8 cellular contexts compared by ENCODE assay signal in the genomic region with DNA sequence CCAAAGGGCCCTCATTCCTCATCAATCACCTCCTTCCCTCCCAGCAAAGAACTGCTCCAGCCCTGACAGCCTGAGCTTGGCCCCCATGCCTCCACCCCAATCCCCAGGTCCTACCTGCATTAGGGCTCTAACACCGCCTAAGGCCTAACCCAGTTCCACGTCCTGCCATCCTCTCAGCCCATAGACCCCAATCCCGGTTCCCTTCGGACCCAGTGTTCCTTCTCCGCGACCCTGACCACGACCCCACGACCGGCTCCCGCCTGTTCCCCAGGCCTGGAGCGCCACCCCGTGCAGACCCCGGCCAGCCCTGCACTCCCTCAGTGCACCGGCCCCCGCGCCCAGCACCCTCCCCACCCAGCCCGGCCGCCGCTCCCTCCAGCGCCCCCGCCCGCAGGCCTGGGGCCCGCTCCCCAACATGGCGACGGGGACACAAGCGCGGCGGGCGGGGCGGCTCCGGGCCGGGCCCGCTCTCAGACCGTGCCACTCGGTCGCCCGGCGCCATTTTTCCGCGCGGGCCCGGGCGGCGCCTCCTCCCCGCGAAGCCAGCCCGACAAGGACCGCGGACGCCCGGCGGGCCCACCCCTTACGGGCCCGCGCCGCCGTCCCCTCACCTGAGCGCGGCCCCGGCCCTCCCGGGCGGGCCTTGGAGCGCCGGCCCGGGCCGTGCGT. TPM values are rescaled to one million over a fixed set of nuclear protein-coding genes. Genes with fewer than 3 reads are reported as not detected.
A peak's percentile ranks its signal among the peaks of the same experiment; 100 is the strongest.
DNase-seq lines count a peak whose midpoint lies in the region; ATAC-seq and TF ChIP-seq lines count a peak whose summit lies in the region.

No MANE protein-coding gene starts in this region.

- peak; percentile 49 for TF ChIP-seq POLR2A in GM15510 (IDR thresholded peaks at IDR 0.05; ENCODE audit: borderline replicate concordance, extremely low read depth, insufficient read length)

- DNase-seq in NCI-H1417 treated with DMSO at 0.1 percent for 48 hours (lab: John Stamatoyannopoulos, UW): peak; percentile 16
- DNase-seq in activated CD4-positive, CD25-positive, alpha-beta regulatory T cell treated with anti-CD3 and anti-CD28 coated beads, Interleukin-2, amount 50 U/mL, for 72 hours: peak; percentile 77
- peak; percentile 47 for DNase-seq in cerebellar cortex (ENCODE audit: low spot score)
- peak; percentile 24 for DNase-seq in kidney glomerular epithelial cell (lab: John Stamatoyannopoulos, UW)
- peak; percentile 16 to 43 for DNase-seq in stimulated activated CD4-positive, alpha-beta T cell treated with anti-CD3 and anti-CD28 coated beads, Interleukin-1b, Interleukin-23, amount 100 ng/mL, for 1 hour (ENCODE audit: low read depth in 2 of 2)
- no peak for DNase-seq in mesenteric fat pad (ENCODE audit: low spot score)

- peak; percentile 75 for ATAC-seq in HG02588 (IDR thresholded peaks at IDR 0.05; ENCODE audit: unreplicated experiment)

RNA-seq across cellular contexts. Expression of a gene that starts 0.5 kb away (rescaled TPM):
- 24.4 TPM for total RNA-seq in mesenteric fat pad

RNA-seq across cellular contexts. Expression of a gene that starts 47.7 kb away (rescaled TPM):
- 15.6 TPM for total RNA-seq in mesenteric fat pad

RNA-seq across cellular contexts. Expression of a gene that starts 51.4 kb away (rescaled TPM):
- 127 TPM for total RNA-seq in mesenteric fat pad
